Comparison of ENCODE assay signal across 9 cellular contexts in genomic region chr22:19480173-19480568, GRCh38. TPM values are rescaled to one million over a fixed set of nuclear protein-coding genes. Genes with fewer than 3 reads are reported as not detected.
DNase-seq lines count a peak whose midpoint lies in the region; ATAC-seq and TF ChIP-seq lines count a peak whose summit lies in the region.
"Had no signal": no experiment of that assay in that cellular context is flagged by ENCODE, and none has a peak within 500 bp of the region (broad histone marks: within the 10 kb centered on the region; RNA-seq: fewer than 3 reads in every experiment).

No MANE protein-coding gene starts in this region.

- intact Hi-C loops in esophagus muscularis mucosa (cut with DNase I) = no loop called here
- intact Hi-C loops in sigmoid colon (cut with DNase I) = no loop called here

- WGBS in esophagus muscularis mucosa = under 1% methylated on average over 15 of the region's 15 CpGs
- 1% methylated on average over 15 of the region's 15 CpGs for WGBS in sigmoid colon, 2 donors

- TF ChIP-seq CTCF in esophagus muscularis mucosa (IDR thresholded peaks at IDR 0.05) (no peak), sigmoid colon (IDR thresholded peaks at IDR 0.05) (no peak)

- H3K27me3 ChIP-seq in NT2/D1 (ENCODE audit: insufficient read depth, insufficient read length) = no peaks in the 10 kb centered on the region
- H3K27me3 ChIP-seq in esophagus muscularis mucosa = peaks cover 0 to 5% (median 0%) of the 10 kb centered on the region in 4 donors
- H3K27me3 ChIP-seq in sigmoid colon = no peaks in the 10 kb centered on the region

- TF ChIP-seq POLR2A in esophagus muscularis mucosa (IDR thresholded peaks at IDR 0.05; ENCODE audit: low read depth) = no peak
- TF ChIP-seq POLR2A in sigmoid colon (IDR thresholded peaks at IDR 0.05) = no peak

- peak overlapping the region; percentile 80 for H3K4me3 ChIP-seq in NT2/D1 (ENCODE audit: insufficient read length, low read depth)
- H3K4me3 ChIP-seq in esophagus muscularis mucosa = peak overlapping the region; percentile 87 to 96 (median 92)
- peak overlapping the region in 3 of 4 donors; percentile 28 to 97 (median 89) for H3K4me3 ChIP-seq in sigmoid colon

- ATAC-seq in GM21619 (IDR thresholded peaks at IDR 0.05; ENCODE audit: unreplicated experiment) (peak; percentile 3), HG02885 (IDR thresholded peaks at IDR 0.05; ENCODE audit: poor library complexity, unreplicated experiment) (no peak), HG02840 (IDR thresholded peaks at IDR 0.05; ENCODE audit: low FRiP score, unreplicated experiment) (no peak)

- no peak overlapping the region for H3K27ac ChIP-seq in esophagus muscularis mucosa (replicated peaks in 1 of 4)
- H3K27ac ChIP-seq in sigmoid colon = no peak overlapping the region

- DNase-seq in NT2/D1 (ENCODE audit: low read depth, low spot score) (no peak), esophagus muscularis mucosa (ENCODE audit: extremely low spot score) (no peak), sigmoid colon (no peak), iPS-NIHi7 (ENCODE audit: extremely low spot score) (no peak), NCI-H1436 (lab: John Stamatoyannopoulos, UW) (no peak)

- no peaks in the 10 kb centered on the region for H3K9me3 ChIP-seq in NT2/D1 (ENCODE audit: insufficient read depth, low read length)
- no peaks in the 10 kb centered on the region for H3K9me3 ChIP-seq in esophagus muscularis mucosa
- H3K9me3 ChIP-seq in sigmoid colon = no peaks in the 10 kb centered on the region

- TF ChIP-seq EP300 in esophagus muscularis mucosa (IDR thresholded peaks at IDR 0.05) (no peak), sigmoid colon (IDR thresholded peaks at IDR 0.05) (no peak)

- H3K36me3 ChIP-seq in NT2/D1 (ENCODE audit: insufficient read depth, insufficient read length, low read length) = peaks cover 40% of the 10 kb centered on the region
- peaks cover 0 to 5% (median 2%) of the 10 kb centered on the region in 4 donors for H3K36me3 ChIP-seq in esophagus muscularis mucosa
- peaks cover 0 to 7% (median 0%) of the 10 kb centered on the region in 4 donors for H3K36me3 ChIP-seq in sigmoid colon

- no peaks in the 10 kb centered on the region for H3K4me1 ChIP-seq in NT2/D1 (ENCODE audit: insufficient read depth, insufficient read length)
- H3K4me1 ChIP-seq in esophagus muscularis mucosa = peaks cover 18 to 39% (median 39%) of the 10 kb centered on the region in 4 donors
- peaks cover 0 to 35% (median 21%) of the 10 kb centered on the region in 4 donors for H3K4me1 ChIP-seq in sigmoid colon

- H3K9ac ChIP-seq in NT2/D1 (ENCODE audit: insufficient read length, low read depth) = peak overlapping the region; percentile 88

RNA-seq across cellular contexts. Expression of gene CDC45, which starts 0.5 kb away (rescaled TPM):
- total RNA-seq in esophagus muscularis mucosa (1 to 10 TPM in 1 of 4 donors, under 1 TPM in 2, not detected in 1; 0.32 to 1.1 (median 0.42) TPM), sigmoid colon (under 1 TPM in 1 of 4 donors, not detected in 3; 0.14 TPM)
- polyA plus RNA-seq in sigmoid colon = 10 to 100 TPM in 1 of 3 donors, 1 to 10 TPM in 2; 2.4 to 16.6 (median 9.7) TPM

RNA-seq across cellular contexts. Expression of gene UFD1, which starts 1.2 kb away (rescaled TPM):
- total RNA-seq in esophagus muscularis mucosa = 10 to 100 TPM; 54.8 to 65.2 (median 57.1) TPM
- total RNA-seq in sigmoid colon = 10 to 100 TPM; 28.5 to 45.7 (median 31.4) TPM
- 100 to 1,000 TPM in 2 of 3 donors, 10 to 100 TPM in 1; 84.3 to 131 (median 111) TPM for polyA plus RNA-seq in sigmoid colon

RNA-seq across cellular contexts. Expression of gene C22orf39, which starts 32.7 kb away (rescaled TPM):
- 100 to 1,000 TPM in 3 of 4 donors, 10 to 100 TPM in 1; 92.1 to 136 (median 111) TPM for total RNA-seq in esophagus muscularis mucosa
- 100 to 1,000 TPM in 2 of 4 donors, 10 to 100 TPM in 2; 88.1 to 135 (median 102) TPM for total RNA-seq in sigmoid colon
- polyA plus RNA-seq in sigmoid colon = 10 to 100 TPM; 25.2 to 39.0 (median 29.5) TPM

RNA-seq across cellular contexts. Expression of gene CLDN5, which starts 44.0 kb away (rescaled TPM):
- total RNA-seq in esophagus muscularis mucosa = 100 to 1,000 TPM in 3 of 4 donors, 10 to 100 TPM in 1; 39.9 to 209 (median 147) TPM
- 100 to 1,000 TPM in 1 of 4 donors, 10 to 100 TPM in 3; 38.3 to 129 (median 73.2) TPM for total RNA-seq in sigmoid colon
- 10 to 100 TPM in 2 of 3 donors, 1 to 10 TPM in 1; 3.5 to 63.3 (median 21.6) TPM for polyA plus RNA-seq in sigmoid colon
- total RNA-seq: NCI-H460 had no signal

RNA-seq across cellular contexts. Expression of gene MRPL40, which starts 47.8 kb away (rescaled TPM):
- total RNA-seq in esophagus muscularis mucosa (10 to 100 TPM; 21.2 to 31.2 (median 27.7) TPM), sigmoid colon (10 to 100 TPM; 19.5 to 32.3 (median 26.4) TPM)
- 10 to 100 TPM; 25.7 to 32.4 (median 30.1) TPM for polyA plus RNA-seq in sigmoid colon
